8 cellular contexts compared by ENCODE assay signal in genomic region chr6:108294787-108295625, GRCh38. TPM values are rescaled to one million over a fixed set of nuclear protein-coding genes. Genes with fewer than 3 reads are reported as not detected.
DNase-seq lines count a peak whose midpoint lies in the region; ATAC-seq and TF ChIP-seq lines count a peak whose summit lies in the region.

AFG1L (plus strand) TSS chr6:108295054; CDS start chr6:108295080, 26 bp downstream.

- BruUV-seq in PC-9 (replicated peaks; lab: Mats Ljungman, UMichigan), result TSS peak; percentile 82

- H3K27me3 ChIP-seq in PC-9 (ENCODE audit: insufficient read depth, low read depth) (no peaks in the 10 kb centered on the region), esophagus muscularis mucosa (no peaks in the 10 kb centered on the region), muscle layer of duodenum (ENCODE audit: low read depth, low read length) (no peaks in the 10 kb centered on the region)

- H3K4me3 ChIP-seq in PC-9, result peak within 1 kb of the TSS; percentile 80
- H3K4me3 ChIP-seq in esophagus muscularis mucosa, result peak within 1 kb of the TSS; percentile 78 to 98 (median 86)
- peak within 1 kb of the TSS; percentile 97 to 99 for H3K4me3 ChIP-seq in muscle layer of duodenum (ENCODE audit: low read depth in 1 of 2, low read length in 2 of 2)

- peak; percentile 38 for TF ChIP-seq POLR2A in esophagus muscularis mucosa (IDR thresholded peaks at IDR 0.05; ENCODE audit: low read depth)

- H3K27ac ChIP-seq in PC-9, result peak within 1 kb of the TSS; percentile 83
- H3K27ac ChIP-seq in esophagus muscularis mucosa (replicated peaks in 1 of 4), result peak within 1 kb of the TSS; percentile 89 to 92 (median 90)
- peak within 1 kb of the TSS; percentile 99 for H3K27ac ChIP-seq in muscle layer of duodenum (ENCODE audit: low read length)

- POLR2A ChIA-PET in PC-9 (lab: Charles Lee; ENCODE audit: unreplicated experiment), result interaction anchor here (0.6 to 1.0 kb wide), 3 partner anchors 30 to 1099 kb away, joined by 3 to 5 read pairs (median 3); partner anchors contain the start of gene SNX3

- DNase-seq in DMS153 (lab: John Stamatoyannopoulos, UW) (peak; percentile 60), HuH-7 (ENCODE audit: low spot score) (peak; percentile 89), PC-9 (peak; percentile 84 to 93), esophagus muscularis mucosa (ENCODE audit: extremely low spot score) (peak; percentile 97)
- peak; percentile 93 for DNase-seq in activated T-cell treated with anti-CD3 and anti-CD28 coated beads, Interleukin-2, amount 50 U/mL, for 48 hours
- DNase-seq in stimulated activated CD8-positive, alpha-beta memory T cell treated with anti-CD3 and anti-CD28 coated beads, Interleukin-7, amount 100 ng/mL, for 24 hours (ENCODE audit: low read depth), result peak; percentile 79

- H4K20me1 ChIP-seq in PC-9 (ENCODE audit: insufficient read depth), result no peaks in the 10 kb centered on the region

- H3K9me3 ChIP-seq in PC-9 (ENCODE audit: insufficient read depth, low read depth) (no peaks in the 10 kb centered on the region), esophagus muscularis mucosa (no peaks in the 10 kb centered on the region), muscle layer of duodenum (ENCODE audit: control insufficient read depth in 1 of 2, low read length in 2 of 2) (no peaks in the 10 kb centered on the region)

- H2AFZ ChIP-seq in PC-9, result peak within 1 kb of the TSS; percentile 92

- intact Hi-C loops in PC-9 (cut with micrococcal nuclease; ENCODE audit: unreplicated experiment), result loop anchor here (1.0 kb wide), 1 partner anchor 34 kb away; the partner anchor contains the start of gene SNX3
- intact Hi-C loops in esophagus muscularis mucosa (cut with DNase I), result loop anchor here (2.0 kb wide), 1 partner anchor 34 kb away; the partner anchor contains the start of gene SNX3

- CTCF ChIA-PET in PC-9 (lab: Charles Lee), result no interaction called here

- WGBS in esophagus muscularis mucosa, result 4% methylated on average over 16 of the region's 40 CpGs

- H3K4me1 ChIP-seq in PC-9 (replicated peaks; ENCODE audit: insufficient read depth) (peaks cover 7% of the 10 kb centered on the region), esophagus muscularis mucosa (peaks cover 7 to 14% (median 11%) of the 10 kb centered on the region in 4 donors), muscle layer of duodenum (ENCODE audit: control insufficient read depth in 1 of 2, insufficient read depth in 2 of 2, low read length in 2 of 2) (peaks cover 0 to 7% of the 10 kb centered on the region in 2 donors)

- no peaks in the 10 kb centered on the region for H3K9me2 ChIP-seq in PC-9 (ENCODE audit: insufficient read depth)

- peak; percentile 87 for ATAC-seq in GM21526 (IDR thresholded peaks at IDR 0.05; ENCODE audit: low FRiP score, unreplicated experiment)

- H3K79me2 ChIP-seq in PC-9 (ENCODE audit: low read depth), result peaks cover 22% of the 10 kb centered on the region

- no peaks in the 10 kb centered on the region for H3K36me3 ChIP-seq in PC-9 (ENCODE audit: low read depth)
- no peaks in the 10 kb centered on the region for H3K36me3 ChIP-seq in esophagus muscularis mucosa
- no peaks in the 10 kb centered on the region for H3K36me3 ChIP-seq in muscle layer of duodenum (ENCODE audit: control insufficient read depth in 1 of 2, insufficient read depth in 2 of 2, low read length in 2 of 2)

- no peak for TF ChIP-seq EP300 in esophagus muscularis mucosa (IDR thresholded peaks at IDR 0.05)

- TF ChIP-seq CTCF in PC-9 (conservative IDR thresholded peaks at IDR 0.05), result no peak
- TF ChIP-seq CTCF in esophagus muscularis mucosa (IDR thresholded peaks at IDR 0.05), result no peak

- peak within 1 kb of the TSS; percentile 94 for H3K4me2 ChIP-seq in PC-9

- peaks cover 8% of the 10 kb centered on the region; the same call in 1 of the 2 replicates for H3F3A ChIP-seq in PC-9 (ENCODE audit: insufficient read depth, low read depth)

RNA-seq across cellular contexts. Expression of gene AFG1L, which starts in this region (rescaled TPM):
- total RNA-seq in PC-9 (2021) (8.9 and 13.4 TPM in 2 replicates), esophagus muscularis mucosa (1 to 10 TPM; 1.5 to 5.4 (median 3.3) TPM)

Comparison
In these comparisons a context has a peak if more than half of its experiments do, and no peak if none do; other contexts are left out.
1. Peak in every context shown above with its lines: DNase-seq, ATAC-seq, H3K4me3 ChIP-seq and H3K27ac ChIP-seq.